ENCODE assay signal across 18 cellular contexts in genomic region chr7:116367171-116367813, GRCh38.
"Had no signal": no experiment of that assay in that cellular context is flagged by ENCODE, and none has a peak within 500 bp of the region (broad histone marks: within the 10 kb centered on the region; RNA-seq: fewer than 3 reads in every experiment).

No MANE protein-coding gene starts in this region.

- H3K36me3 Mint-ChIP-seq: activated naive CD8-positive, alpha-beta T cell; brain had no signal

- H3K4me3 ChIP-seq: lung, pancreas, testis, upper lobe of left lung had no signal

- H3K9me3 ChIP-seq: pancreas, testis, upper lobe of left lung had no signal

- H3K4me1 Mint-ChIP-seq: activated CD4-positive, alpha-beta T cell treated with anti-CD3 and anti-CD28 coated beads, Interleukin-2, amount 10 ng/mL, durations not matched to agents 24 days and 14 days; brain; central memory CD8-positive, alpha-beta T cell; stimulated activated naive CD8-positive, alpha-beta T cell treated with anti-CD3 and anti-CD28 coated beads, Interleukin-15, amount 100 ng/mL, for 72 hours had no signal

- H3K4me3 Mint-ChIP-seq: activated CD4-positive, alpha-beta T cell treated with anti-CD3 and anti-CD28 coated beads, Interleukin-2, amount 10 ng/mL, durations not matched to agents 24 days and 14 days; activated naive CD8-positive, alpha-beta T cell; brain; central memory CD8-positive, alpha-beta T cell; stimulated activated naive CD8-positive, alpha-beta T cell treated with anti-CD3 and anti-CD28 coated beads, Interleukin-15, amount 100 ng/mL, for 72 hours; T-helper 2 cell treated with Interferon-gamma antibody and Interleukin-4, amounts not matched to agents 5 μg/mL and 100 μg/mL, for 36 hours had no signal

- H3K9me3 Mint-ChIP-seq: activated CD4-positive, alpha-beta T cell treated with anti-CD3 and anti-CD28 coated beads, Interleukin-2, amount 10 ng/mL, durations not matched to agents 24 days and 14 days; central memory CD8-positive, alpha-beta T cell; T-helper 2 cell treated with Interferon-gamma antibody and Interleukin-4, amounts not matched to agents 5 μg/mL and 100 μg/mL, for 36 hours had no signal

- H3K27me3 ChIP-seq: foreskin keratinocyte, pancreas, testis, upper lobe of left lung had no signal

- DNase-seq: activated CD4-positive, alpha-beta T cell treated with anti-CD3 and anti-CD28 coated beads, Interleukin-2, amount 10 ng/mL, durations not matched to agents 24 days and 14 days; activated CD4-positive, CD25-positive, alpha-beta regulatory T cell; activated gamma-delta T cell treated with Interleukin-2 at 50 U/mL for 16 hours; cortex of kidney; effector CD4-positive, alpha-beta T cell; foreskin keratinocyte; glutamatergic neuron; left colon; pancreas; stimulated activated naive CD8-positive, alpha-beta T cell treated with anti-CD3 and anti-CD28 coated beads, Interleukin-15, amount 100 ng/mL, for 72 hours; testis; upper lobe of left lung had no signal

- H3K4me1 ChIP-seq: pancreas, testis, upper lobe of left lung had no signal

- H3K27ac ChIP-seq: foreskin keratinocyte, pancreas, testis, upper lobe of left lung had no signal

- H3K27ac Mint-ChIP-seq: activated CD4-positive, alpha-beta T cell treated with anti-CD3 and anti-CD28 coated beads, Interleukin-2, amount 10 ng/mL, durations not matched to agents 24 days and 14 days; activated naive CD8-positive, alpha-beta T cell; brain; stimulated activated naive CD8-positive, alpha-beta T cell treated with anti-CD3 and anti-CD28 coated beads, Interleukin-15, amount 100 ng/mL, for 72 hours; T-helper 2 cell treated with Interferon-gamma antibody and Interleukin-4, amounts not matched to agents 5 μg/mL and 100 μg/mL, for 36 hours had no signal

- H3K36me3 ChIP-seq: pancreas, upper lobe of left lung had no signal

- ATAC-seq: foreskin keratinocyte; left colon; sciatic nerve; stimulated activated naive CD8-positive, alpha-beta T cell treated with anti-CD3 and anti-CD28 coated beads, Interleukin-15, amount 100 ng/mL, for 72 hours had no signal

- H3K27me3 Mint-ChIP-seq: activated CD4-positive, alpha-beta T cell treated with anti-CD3 and anti-CD28 coated beads, Interleukin-2, amount 10 ng/mL, durations not matched to agents 24 days and 14 days had no signal
